Comparison of ENCODE assay signal across 16 cellular contexts in genomic region chr2:11807156-11808015, GRCh38.
DNase-seq lines count a peak whose midpoint lies in the region; TF ChIP-seq lines count a peak whose summit lies in the region.
"Had no signal": no experiment of that assay in that cellular context is flagged by ENCODE, and none has a peak within 500 bp of the region (broad histone marks: within the 10 kb centered on the region; RNA-seq: fewer than 3 reads in every experiment).

No MANE protein-coding gene starts in this region.

- H3K9me3 ChIP-seq in breast epithelium (no peaks in the 10 kb centered on the region), right atrium auricular region (no peaks in the 10 kb centered on the region)
- H3K9me3 ChIP-seq: ascending aorta, neutrophil, thoracic aorta had no signal

- TF ChIP-seq CTCF in MCF 10A (IDR thresholded peaks at IDR 0.05; ENCODE audit: unreplicated experiment) (no peak), breast epithelium (IDR thresholded peaks at IDR 0.05) (no peak), right atrium auricular region (IDR thresholded peaks at IDR 0.05) (peak in 1 of 2 donors; percentile 15)

- no peaks in the 10 kb centered on the region for H3K9me3 Mint-ChIP-seq in MCF 10A (ENCODE audit: unreplicated experiment)
- no peaks in the 10 kb centered on the region for H3K9me3 Mint-ChIP-seq in activated T-helper 2 cell treated with anti-CD3 and anti-CD28 coated beads, Interferon-gamma antibody, Interleukin-2, Interleukin-4, amounts not matched to agents 10 μg/mL and 5 μg/mL and 100 μg/mL, durations not matched to agents 14 hours and 24 hours and 36 hours

- BruUV-seq in MCF 10A (replicated peaks; lab: Mats Ljungman, UMichigan), result no TSS peak

- CTCF ChIA-PET in MCF 10A (lab: Yijun Ruan, JAX), result interaction anchor here (0.6 to 0.9 kb wide), 2 partner anchors 28 to 53 kb away, joined by 3 to 4 read pairs; no protein-coding TSS in a partner anchor

- POLR2A ChIA-PET in MCF 10A (lab: Yijun Ruan, JAX), result interaction anchor here (0.8 to 1.2 kb wide), 2 partner anchors 16 to 25 kb away, joined by 3 to 4 read pairs; no protein-coding TSS in a partner anchor

- H3K27me3 Mint-ChIP-seq in MCF 10A (ENCODE audit: insufficient read depth, unreplicated experiment), result no peaks in the 10 kb centered on the region
- H3K27me3 Mint-ChIP-seq in activated T-helper 2 cell treated with anti-CD3 and anti-CD28 coated beads, Interferon-gamma antibody, Interleukin-2, Interleukin-4, amounts not matched to agents 10 μg/mL and 5 μg/mL and 100 μg/mL, durations not matched to agents 14 hours and 24 hours and 36 hours (ENCODE audit: low read depth), result no peaks in the 10 kb centered on the region

- H3K4me1 Mint-ChIP-seq in MCF 10A (ENCODE audit: insufficient read depth, unreplicated experiment), result no peaks in the 10 kb centered on the region
- peaks cover 17% of the 10 kb centered on the region for H3K4me1 Mint-ChIP-seq in activated T-helper 2 cell treated with anti-CD3 and anti-CD28 coated beads, Interferon-gamma antibody, Interleukin-2, Interleukin-4, amounts not matched to agents 10 μg/mL and 5 μg/mL and 100 μg/mL, durations not matched to agents 14 hours and 24 hours and 36 hours (ENCODE audit: low read depth)

- H3K36me3 ChIP-seq in breast epithelium, result peaks cover 9% of the 10 kb centered on the region
- peaks cover 53% of the 10 kb centered on the region for H3K36me3 ChIP-seq in right atrium auricular region
- H3K36me3 ChIP-seq: neutrophil had no signal

- H3K4me3 ChIP-seq in breast epithelium (no peak overlapping the region), right atrium auricular region (no peak overlapping the region)
- H3K4me3 ChIP-seq: ascending aorta, GM12878, thoracic aorta had no signal

- H3K36me3 Mint-ChIP-seq in MCF 10A (ENCODE audit: insufficient read depth, unreplicated experiment), result peaks cover 100% of the 10 kb centered on the region
- peaks cover 79% of the 10 kb centered on the region for H3K36me3 Mint-ChIP-seq in activated T-helper 2 cell treated with anti-CD3 and anti-CD28 coated beads, Interferon-gamma antibody, Interleukin-2, Interleukin-4, amounts not matched to agents 10 μg/mL and 5 μg/mL and 100 μg/mL, durations not matched to agents 14 hours and 24 hours and 36 hours (ENCODE audit: low read depth)

- H3K27ac ChIP-seq in breast epithelium (no peak overlapping the region), right atrium auricular region (no peak overlapping the region)
- H3K27ac ChIP-seq: ascending aorta, neutrophil, thoracic aorta had no signal

- H3K27me3 ChIP-seq in breast epithelium, result no peaks in the 10 kb centered on the region
- no peaks in the 10 kb centered on the region for H3K27me3 ChIP-seq in right atrium auricular region
- H3K27me3 ChIP-seq: ascending aorta, neutrophil had no signal

- H3K4me3 Mint-ChIP-seq in MCF 10A (ENCODE audit: unreplicated experiment), result no peak overlapping the region
- H3K4me3 Mint-ChIP-seq in activated T-helper 2 cell treated with anti-CD3 and anti-CD28 coated beads, Interferon-gamma antibody, Interleukin-2, Interleukin-4, amounts not matched to agents 10 μg/mL and 5 μg/mL and 100 μg/mL, durations not matched to agents 14 hours and 24 hours and 36 hours (ENCODE audit: low read depth), result no peak overlapping the region

- peak overlapping the region; percentile 75 for H3K27ac Mint-ChIP-seq in MCF 10A (ENCODE audit: low read depth, unreplicated experiment)
- H3K27ac Mint-ChIP-seq in activated T-helper 2 cell treated with anti-CD3 and anti-CD28 coated beads, Interferon-gamma antibody, Interleukin-2, Interleukin-4, amounts not matched to agents 10 μg/mL and 5 μg/mL and 100 μg/mL, durations not matched to agents 14 hours and 24 hours and 36 hours, result peak overlapping the region; percentile 66

- TF ChIP-seq POLR2A in breast epithelium (IDR thresholded peaks at IDR 0.05), result no peak

- DNase-seq in MCF 10A (ENCODE audit: unreplicated experiment) (no peak), breast epithelium (ENCODE audit: low spot score in 2 of 2) (no peak), right atrium auricular region (ENCODE audit: low spot score) (peak; percentile 26), stromal cell of bone marrow (ENCODE audit: low read depth) (peak; percentile 28), COR-L47 (lab: John Stamatoyannopoulos, UW) (no peak), SIG-M5 treated with dmso at 0.1 percent for 504 hours (lab: John Stamatoyannopoulos, UW; ENCODE audit: unreplicated experiment) (no peak)
- no peak for DNase-seq in activated T-helper 2 cell treated with anti-CD3 and anti-CD28 coated beads, Interferon-gamma antibody, Interleukin-2, Interleukin-4, amounts not matched to agents 10 μg/mL and 5 μg/mL and 100 μg/mL, durations not matched to agents 14 hours and 24 hours and 36 hours (ENCODE audit: low spot score)
- DNase-seq: activated CD4-positive, CD25-positive, alpha-beta regulatory T cell; AML-193; foreskin fibroblast; NCI-H1930; SHP77 had no signal

- intact Hi-C loops in MCF 10A (cut with micrococcal nuclease), result no loop called here
- intact Hi-C loops in breast epithelium (cut with DNase I; ENCODE audit: low total_unique reads), result no loop called here
- intact Hi-C loops in activated T-helper 2 cell treated with anti-CD3 and anti-CD28 coated beads, Interferon-gamma antibody, Interleukin-2, Interleukin-4, amounts not matched to agents 10 μg/mL and 5 μg/mL and 100 μg/mL, durations not matched to agents 14 hours and 24 hours and 36 hours (cut with micrococcal nuclease), result no loop called here

- H3K4me1 ChIP-seq in breast epithelium, result no peaks in the 10 kb centered on the region
- no peaks in the 10 kb centered on the region for H3K4me1 ChIP-seq in right atrium auricular region

Comparison
In these comparisons a context has a peak if more than half of its experiments do, and no peak if none do; other contexts are left out.
1. DNase-seq: peak in right atrium auricular region (single experiment) and stromal cell of bone marrow (single experiment); none in MCF 10A (single experiment), breast epithelium (0 of 2), activated T-helper 2 cell treated with anti-CD3 and anti-CD28 coated beads, Interferon-gamma antibody, Interleukin-2, Interleukin-4, amounts not matched to agents 10 μg/mL and 5 μg/mL and 100 μg/mL, durations not matched to agents 14 hours and 24 hours and 36 hours (single experiment), COR-L47 (single experiment) and SIG-M5 treated with dmso at 0.1 percent for 504 hours (single experiment).